8 cellular contexts compared by ENCODE assay signal in genomic region chr3:129440648-129441190, GRCh38. TPM values are rescaled to one million over a fixed set of nuclear protein-coding genes. Genes with fewer than 3 reads are reported as not detected.
DNase-seq lines count a peak whose midpoint lies in the region; ATAC-seq and TF ChIP-seq lines count a peak whose summit lies in the region.

No MANE protein-coding gene starts in this region.

- TF ChIP-seq CTCF in GM06990 (IDR thresholded peaks at IDR 0.05; ENCODE audit: insufficient read depth, low read length, poor library complexity, severe bottlenecking) = no peak
- TF ChIP-seq CTCF in epithelial cell of esophagus (IDR thresholded peaks at IDR 0.05; ENCODE audit: insufficient read depth, low read depth, low read length, missing control alignments) = no peak

- H3K27me3 ChIP-seq in GM06990 (replicated peaks; ENCODE audit: control insufficient read depth, insufficient read depth, low read length) (no peaks in the 10 kb centered on the region), NT2/D1 (ENCODE audit: insufficient read depth, insufficient read length) (no peaks in the 10 kb centered on the region), trophoblast cell (ENCODE audit: insufficient read depth, low read length) (no peaks in the 10 kb centered on the region)

- H2BK120ac ChIP-seq in trophoblast cell (ENCODE audit: insufficient read depth, low read length, poor library complexity) = peak overlapping the region; percentile 78

- peak overlapping the region; percentile 72 for H4K91ac ChIP-seq in trophoblast cell (ENCODE audit: low read depth, low read length)

- no peak for ATAC-seq in HG03097 (IDR thresholded peaks at IDR 0.05; ENCODE audit: low FRiP score, unreplicated experiment)

- H3K23ac ChIP-seq in trophoblast cell (ENCODE audit: low read length) = no peak overlapping the region

- H3K9ac ChIP-seq in NT2/D1 (ENCODE audit: insufficient read length, low read depth) = peak overlapping the region; percentile 96
- H3K9ac ChIP-seq in trophoblast cell (ENCODE audit: low read length) = no peak overlapping the region

- H3K27ac ChIP-seq in trophoblast cell (ENCODE audit: low read depth, low read length) = peak overlapping the region; percentile 88

- TF ChIP-seq POLR2A in erythroblast (IDR thresholded peaks at IDR 0.05; ENCODE audit: low read length) = no peak

- H3K4me2 ChIP-seq in trophoblast cell (ENCODE audit: low read length) = peak overlapping the region; percentile 77

- H4K8ac ChIP-seq in trophoblast cell (ENCODE audit: low read depth, low read length) = peak overlapping the region; percentile 76

- peak overlapping the region; percentile 35 for H3K18ac ChIP-seq in trophoblast cell (ENCODE audit: low read length)

- no peaks in the 10 kb centered on the region for H3K9me3 ChIP-seq in NT2/D1 (ENCODE audit: insufficient read depth, low read length)
- H3K9me3 ChIP-seq in trophoblast cell (ENCODE audit: insufficient read depth, low read depth, low read length) = no peaks in the 10 kb centered on the region

- H2BK12ac ChIP-seq in trophoblast cell (ENCODE audit: low read length) = no peak overlapping the region

- H3K4ac ChIP-seq in trophoblast cell (ENCODE audit: low read depth, low read length) = peak overlapping the region; percentile 13

- peak overlapping the region; percentile 79 for H3K14ac ChIP-seq in trophoblast cell (ENCODE audit: low read length)

- WGBS in trophoblast cell (ENCODE audit: extremely low coverage, insufficient coverage, insufficient read length) = no CpG with 5 or more reads among the region's 7 CpGs

- peak overlapping the region; percentile 51 for H2AFZ ChIP-seq in trophoblast cell (ENCODE audit: insufficient read depth, low read length, poor library complexity)

- peak overlapping the region; percentile 62 for H2BK5ac ChIP-seq in trophoblast cell (ENCODE audit: low read depth, low read length, poor library complexity)

- H3K36me3 ChIP-seq in GM06990 (ENCODE audit: control insufficient read depth, insufficient read depth, low read length) (no peaks in the 10 kb centered on the region), NT2/D1 (ENCODE audit: insufficient read depth, insufficient read length, low read length) (peaks cover 37% of the 10 kb centered on the region), trophoblast cell (ENCODE audit: control insufficient read depth in 1 of 2, insufficient read depth in 2 of 2, low read length in 2 of 2) (peaks cover 2 to 9% of the 10 kb centered on the region in 2 experiments)

- H4K12ac ChIP-seq in trophoblast cell (ENCODE audit: low read depth, low read length) = no peak overlapping the region

- H3K4me1 ChIP-seq in NT2/D1 (ENCODE audit: insufficient read depth, insufficient read length) (peaks cover 2% of the 10 kb centered on the region), trophoblast cell (ENCODE audit: control insufficient read depth in 1 of 2, insufficient read depth in 2 of 2, low read length in 2 of 2) (peaks cover 0 to 7% of the 10 kb centered on the region in 2 experiments)

- peaks cover 7% of the 10 kb centered on the region for H3K79me1 ChIP-seq in trophoblast cell (ENCODE audit: low read length)

- peak overlapping the region; percentile 98 for H3K4me3 ChIP-seq in GM06990 (replicated peaks; ENCODE audit: low read depth, low read length)
- peak overlapping the region; percentile 99 for H3K4me3 ChIP-seq in NT2/D1 (ENCODE audit: insufficient read length, low read depth)
- H3K4me3 ChIP-seq in epithelial cell of esophagus (ENCODE audit: low read length) = peak overlapping the region; percentile 92
- H3K4me3 ChIP-seq in trophoblast cell (ENCODE audit: low read depth, low read length) = peak overlapping the region; percentile 90

- H3K79me2 ChIP-seq in trophoblast cell (ENCODE audit: control insufficient read depth, insufficient read depth, low read length, poor library complexity) = peaks cover 9% of the 10 kb centered on the region

- no peak for DNase-seq in GM06990 (ENCODE audit: extremely low read depth, insufficient read length)
- DNase-seq in NT2/D1 (ENCODE audit: low read depth, low spot score) = no peak
- no peak for DNase-seq in epithelial cell of esophagus (ENCODE audit: low read depth)
- peak in 1 of 2 donors; percentile 38 for DNase-seq in trophoblast cell
- DNase-seq in erythroblast (lab: John Stamatoyannopoulos, UW) = no peak
- no peak for DNase-seq in mucosa of gallbladder (ENCODE audit: low spot score)
- no peak for DNase-seq in HCEC 1CT

- no peak overlapping the region for H2AK5ac ChIP-seq in trophoblast cell (ENCODE audit: low read length)

RNA-seq across cellular contexts. Expression of gene IFT122, which starts 0.7 kb away (rescaled TPM):
- 31.1 and 31.8 TPM in 2 replicates for polyA plus RNA-seq in trophoblast cell (2013)
- 28.6 TPM for total RNA-seq in mucosa of gallbladder

RNA-seq across cellular contexts. Expression of gene MBD4, which starts 1.0 kb away (rescaled TPM):
- 41.3 and 44.5 TPM in 2 replicates for polyA plus RNA-seq in trophoblast cell (2013)
- 34.9 TPM for total RNA-seq in mucosa of gallbladder

RNA-seq across cellular contexts. Expression of gene EFCAB12, which starts 12.3 kb away (rescaled TPM):
- polyA plus RNA-seq in trophoblast cell (2013) = 0.31 and 0.39 TPM in 2 replicates
- 4.9 TPM for total RNA-seq in mucosa of gallbladder
